ENCODE assay signal across 36 cellular contexts in genomic region chr20:52429029-52429428, GRCh38.
"Had no signal": no experiment of that assay in that cellular context is flagged by ENCODE, and none has a peak within 500 bp of the region (broad histone marks: within the 10 kb centered on the region; RNA-seq: fewer than 3 reads in every experiment).

No MANE protein-coding gene starts in this region.

- H3K4me3 ChIP-seq: MG63 had no signal

- H3K9me3 ChIP-seq: MG63 had no signal

- H3K36me3 ChIP-seq: MG63 had no signal

- H3K27me3 ChIP-seq: MG63 had no signal

- DNase-seq: Karpas-422, Kasumi-1, MG63, MM.1S, MV-4-11, NCI-H1048, NCI-H1092, NCI-H1092 treated with DMSO at 0.1 percent for 48 hours, NCI-H1105, NCI-H1105 treated with DMSO at 0.1 percent for 48 hours, NCI-H1417, NCI-H1417 treated with DMSO at 0.1 percent for 48 hours, NCI-H1436, NCI-H1436 treated with DMSO at 0.1 percent for 48 hours, NCI-H146, NCI-H1694, NCI-H1694 treated with DMSO at 0.1 percent for 48 hours, NCI-H187, NCI-H187 treated with DMSO at 0.1 percent for 48 hours, NCI-H1930, NCI-H2029, NCI-H2029 treated with DMSO at 0.1 percent for 48 hours, NCI-H2081, NCI-H2081 treated with DMSO at 0.1 percent for 48 hours, NCI-H2107, NCI-H2171, NCI-H2171 treated with DMSO at 0.1 percent for 48 hours, NCI-H2227 treated with DMSO at 0.1 percent for 48 hours, NCI-H226, NCI-H345, NCI-H446, NCI-H446 treated with DMSO at 0.1 percent for 48 hours, NCI-H510A, NCI-H510A treated with DMSO at 0.1 percent for 48 hours, NCI-H524, NCI-H524 treated with DMSO at 0.1 percent for 48 hours had no signal
